ENCODE assay signal across 1 cellular context in the genomic region with DNA sequence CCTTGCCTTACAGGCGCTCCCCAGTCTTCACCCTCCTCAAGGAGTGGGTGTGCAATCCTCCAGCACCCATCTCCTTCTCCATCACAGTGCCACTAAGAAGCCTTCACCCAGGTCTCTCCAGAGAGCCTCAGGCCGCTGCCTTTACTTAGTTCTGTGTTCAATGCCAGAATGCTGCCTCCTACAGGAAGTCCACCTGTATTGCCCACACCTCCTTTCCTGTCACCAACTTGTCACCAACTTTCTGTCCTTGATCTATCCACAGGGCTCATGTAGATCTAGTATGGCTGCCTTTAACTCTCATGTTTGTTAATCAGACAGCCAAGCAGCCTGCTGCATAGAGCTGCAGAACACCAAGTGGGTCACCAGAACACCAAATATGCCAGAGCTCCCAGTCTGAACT.
TF ChIP-seq lines count a peak whose summit lies in the region.

No MANE protein-coding gene starts in this region.

TF ChIP-seq in GM23338, 12 proteins besides CTCF, POLR2A, EP300 and RAD21 (continued from another document):
- TF ChIP-seq ZNF462 (CRISPR knock-in tag; IDR thresholded peaks at IDR 0.05) (no peak), NANOG (IDR thresholded peaks at IDR 0.05; ENCODE audit: borderline replicate concordance) (no peak), EZH2 (IDR thresholded peaks at IDR 0.05; ENCODE audit: low read depth, unreplicated experiment) (no peak), ZNF114 (CRISPR knock-in tag; IDR thresholded peaks at IDR 0.05) (no peak), CREB1 (CRISPR knock-in tag; IDR thresholded peaks at IDR 0.05; ENCODE audit: low read depth) (no peak), ETS1 (IDR thresholded peaks at IDR 0.05) (no peak), JUNB (IDR thresholded peaks at IDR 0.05; ENCODE audit: unreplicated experiment) (no peak), EZH2phosphoT487 (IDR thresholded peaks at IDR 0.05; ENCODE audit: unreplicated experiment) (no peak)
